Comparison of ENCODE assay signal across 12 cellular contexts in genomic region chr15:51879555-51879954, GRCh38. TPM values are rescaled to one million over a fixed set of nuclear protein-coding genes. Genes with fewer than 3 reads are reported as not detected.
A peak's percentile ranks its signal among the peaks of the same experiment; 100 is the strongest.
DNase-seq lines count a peak whose midpoint lies in the region; ATAC-seq, FAIRE-seq and TF ChIP-seq lines count a peak whose summit lies in the region.
"Had no signal": no experiment of that assay in that cellular context is flagged by ENCODE, and none has a peak within 500 bp of the region (broad histone marks: within the 10 kb centered on the region; RNA-seq: fewer than 3 reads in every experiment).

No MANE protein-coding gene starts in this region.

- TF ChIP-seq POLR2A in heart left ventricle (IDR thresholded peaks at IDR 0.05): no peak

- H3K36me3 ChIP-seq in heart left ventricle (peaks cover 0 to 16% (median 0%) of the 10 kb centered on the region in 9 donors), bronchial epithelial cell (ENCODE audit: control insufficient read depth, insufficient read depth, low read length) (peaks cover 3% of the 10 kb centered on the region), upper lobe of right lung (no peaks in the 10 kb centered on the region)

- H3K9me3 ChIP-seq in heart left ventricle (no peaks in the 10 kb centered on the region), upper lobe of right lung (no peaks in the 10 kb centered on the region)

- H3K36me3 Mint-ChIP-seq in memory B cell: peaks cover 22% of the 10 kb centered on the region

- no peak overlapping the region for H3K4me3 Mint-ChIP-seq in memory B cell

- H3K27ac ChIP-seq in heart left ventricle (peak overlapping the region in 10 of 12 donors; percentile 17 to 65 (median 32)), upper lobe of right lung (peak overlapping the region; percentile 62)

- 23 to 46% (median 30%) methylated on average over 1 of the region's 1 CpG for WGBS in heart left ventricle, 4 donors

- ATAC-seq in heart left ventricle: peak in 1 of 4 donors; percentile 9
- ATAC-seq in memory B cell (ENCODE audit: low read depth): no peak
- ATAC-seq in upper lobe of right lung: no peak

- H3K9me3 Mint-ChIP-seq in memory B cell: no peaks in the 10 kb centered on the region

- H3K4me3 ChIP-seq in heart left ventricle: no peak overlapping the region
- no peak overlapping the region for H3K4me3 ChIP-seq in bronchial epithelial cell (ENCODE audit: low read depth, low read length)
- H3K4me3 ChIP-seq in upper lobe of right lung: no peak overlapping the region

- H3K27ac Mint-ChIP-seq in memory B cell: peak overlapping the region; percentile 72

- H3K27me3 ChIP-seq in heart left ventricle (no peaks in the 10 kb centered on the region), bronchial epithelial cell (ENCODE audit: control insufficient read depth, insufficient read depth, low read length) (no peaks in the 10 kb centered on the region), upper lobe of right lung (no peaks in the 10 kb centered on the region)

- H3K27me3 Mint-ChIP-seq in memory B cell: no peaks in the 10 kb centered on the region

- peaks cover 0 to 50% (median 34%) of the 10 kb centered on the region in 12 donors for H3K4me1 ChIP-seq in heart left ventricle
- H3K4me1 ChIP-seq in upper lobe of right lung: peaks cover 27% of the 10 kb centered on the region

- intact Hi-C loops in heart left ventricle (cut with DNase I) (loop anchor here in 3 of 10 donors (5.0 kb wide), 2 partner anchors 47 to 82 kb away; no protein-coding TSS in a partner anchor), cardiac septum (cut with DNase I) (no loop called here), upper lobe of right lung (cut with DNase I) (no loop called here)

- DNase-seq in heart left ventricle (no peak), cardiac septum (ENCODE audit: low spot score) (no peak), bronchial epithelial cell (ENCODE audit: low read depth) (peak; percentile 70), memory B cell (ENCODE audit: low spot score in 2 of 2) (no peak), upper lobe of right lung (no peak), NCI-H146 treated with DMSO at 0.1 percent for 48 hours (lab: John Stamatoyannopoulos, UW; ENCODE audit: unreplicated experiment) (no peak), mucosa of gallbladder (ENCODE audit: low spot score) (no peak), NCI-H1436 treated with DMSO at 0.1 percent for 48 hours (lab: John Stamatoyannopoulos, UW) (no peak)
- DNase-seq: anterior cingulate cortex; stimulated activated CD4-positive, alpha-beta T cell treated with anti-CD3 and anti-CD28 coated beads, Interleukin-2, amount 100 ng/mL, for 48 hours; substantia nigra had no signal

- TF ChIP-seq CTCF in heart left ventricle (IDR thresholded peaks at IDR 0.05): no peak
- no peak for TF ChIP-seq CTCF in bronchial epithelial cell (IDR thresholded peaks at IDR 0.05; ENCODE audit: insufficient read depth, low read length, severe bottlenecking)
- TF ChIP-seq CTCF in upper lobe of right lung (IDR thresholded peaks at IDR 0.05): no peak

- FAIRE-seq in bronchial epithelial cell (lab: Jason Lieb, UNC): no peak
- FAIRE-seq: frontal cortex had no signal

- H3K4me1 Mint-ChIP-seq in memory B cell: peaks cover 7% of the 10 kb centered on the region

RNA-seq across cellular contexts. Expression of gene TMOD3, which starts 50.1 kb away (rescaled TPM):
- 10 to 100 TPM; 12.1 to 34.8 (median 21.4) TPM for total RNA-seq in heart left ventricle
- 10 to 100 TPM in 1 of 2 donors, 1 to 10 TPM in 1; 6.3 to 36.5 TPM for polyA plus RNA-seq in heart left ventricle
- 17.4 TPM for total RNA-seq in cardiac septum
- 80.3 and 99.5 TPM in 2 replicates for total RNA-seq in bronchial epithelial cell
- 78.4 TPM for total RNA-seq in upper lobe of right lung
- total RNA-seq in mucosa of gallbladder: 37.4 TPM
